ENCODE assay signal across 8 cellular contexts in genomic region chr2:189661148-189661956, GRCh38. TPM values are rescaled to one million over a fixed set of nuclear protein-coding genes. Genes with fewer than 3 reads are reported as not detected.
A peak's percentile ranks its signal among the peaks of the same experiment; 100 is the strongest.
DNase-seq lines count a peak whose midpoint lies in the region; ATAC-seq and TF ChIP-seq lines count a peak whose summit lies in the region.

ASNSD1 (plus strand) TSS chr2:189661459; CDS start chr2:189666133, 4,674 bp downstream.

- H3K4me1 ChIP-seq in testis, result peaks cover 8% of the 10 kb centered on the region

- TF ChIP-seq CTCF in GM10266 (IDR thresholded peaks at IDR 0.05; ENCODE audit: control insufficient read depth, insufficient read depth, low read depth, missing control alignments), result peak; percentile 89
- peak; percentile 92 for TF ChIP-seq CTCF in NB4 (IDR thresholded peaks at IDR 0.05; ENCODE audit: low read depth, low read length)
- TF ChIP-seq CTCF in testis (IDR thresholded peaks at IDR 0.05), result peak; percentile 95 to 99 (median 99)

- ATAC-seq in HG02571 (IDR thresholded peaks at IDR 0.05; ENCODE audit: unreplicated experiment), result peak; percentile 96

- no peaks in the 10 kb centered on the region for H3K9me3 ChIP-seq in SK-N-MC (ENCODE audit: low read depth, low read length)
- H3K9me3 ChIP-seq in testis, result no peaks in the 10 kb centered on the region

- DNase-seq in GM10266 (ENCODE audit: extremely low spot score) (peak; percentile 97), NB4 (ENCODE audit: low read depth) (peak; percentile 99), SK-N-MC (ENCODE audit: low read depth, low spot score) (peak; percentile 99), glomerular endothelial cell (ENCODE audit: extremely low read depth, low read depth, low spot score) (peak; percentile 98), occipital lobe (lab: John Stamatoyannopoulos, UW) (peak; percentile 92), testis (peak; percentile 98)
- peak; percentile 98 for DNase-seq in activated naive CD4-positive, alpha-beta T cell treated with anti-CD3 and anti-CD28 coated beads, Interleukin-2, amount 50 U/mL, for 16 hours

- intact Hi-C loops in testis (cut with DNase I; ENCODE audit: low total_unique reads), result no loop called here

- H3K27me3 ChIP-seq in testis, result no peaks in the 10 kb centered on the region

- peak within 1 kb of the TSS; percentile 52; the same call in 1 of the 2 replicates for H3K27ac ChIP-seq in SK-N-MC
- peak within 1 kb of the TSS; percentile 60 to 77 for H3K27ac ChIP-seq in testis

- 0 to 1% methylated on average over 23 to 46 of the region's 46 CpGs for WGBS in testis, 2 donors

- H3K36me3 ChIP-seq in SK-N-MC (ENCODE audit: insufficient read depth, low read length), result peaks cover 20% of the 10 kb centered on the region
- H3K36me3 ChIP-seq in testis (ENCODE audit: low read depth, missing control alignments), result no peaks in the 10 kb centered on the region

- H3K4me3 ChIP-seq in NB4 (ENCODE audit: low read depth, low read length) (peak within 1 kb of the TSS; percentile 97), SK-N-MC (peak within 1 kb of the TSS; percentile 92), testis (peak within 1 kb of the TSS; percentile 71 to 75)

- peak within 1 kb of the TSS; percentile 97 for H3K9ac ChIP-seq in SK-N-MC (ENCODE audit: insufficient read length)

- peak; percentile 97 for TF ChIP-seq POLR2A in NB4 (IDR thresholded peaks at IDR 0.05; ENCODE audit: extremely low read depth, insufficient read length)
- TF ChIP-seq POLR2A in testis (IDR thresholded peaks at IDR 0.05), result no peak

RNA-seq across cellular contexts. Expression of gene ASNSD1, which starts in this region (rescaled TPM):
- total RNA-seq in glomerular endothelial cell (37.2 and 41.0 TPM in 2 replicates), occipital lobe (137 TPM), testis (10 to 100 TPM; 36.2 to 42.5 TPM)
- polyA plus RNA-seq in testis (ENCODE audit: insufficient read depth, low read depth, low replicate concordance), result 25.9 TPM

Comparison
In these comparisons a context has a peak if more than half of its experiments do, and no peak if none do; other contexts are left out.
1. Peak in every context shown above with its lines: DNase-seq, ATAC-seq, H3K4me3 ChIP-seq and H3K27ac ChIP-seq.